ENCODE assay signal across 21 cellular contexts in the genomic region with DNA sequence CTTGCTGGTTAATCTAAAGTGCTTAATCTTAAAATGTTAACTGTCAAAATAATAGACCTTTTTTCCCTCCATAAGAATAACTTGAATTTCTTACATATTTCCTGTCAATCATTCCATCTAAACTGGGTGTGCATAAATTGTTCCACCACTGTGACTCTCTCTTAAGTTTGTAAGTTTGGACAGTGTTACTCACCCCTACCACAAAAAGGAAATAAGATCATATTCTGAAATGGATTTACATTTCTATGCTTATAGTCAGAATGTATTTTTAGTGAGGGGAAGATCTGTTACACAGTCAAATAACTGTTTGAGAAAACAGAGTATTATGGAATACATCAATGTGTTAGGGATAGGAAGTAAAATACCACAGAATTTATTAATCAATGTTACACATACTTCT.
A peak's percentile ranks its signal among the peaks of the same experiment; 100 is the strongest.
DNase-seq lines count a peak whose midpoint lies in the region; ATAC-seq, FAIRE-seq and TF ChIP-seq lines count a peak whose summit lies in the region.
"Had no signal": no experiment of that assay in that cellular context is flagged by ENCODE, and none has a peak within 500 bp of the region (broad histone marks: within the 10 kb centered on the region; RNA-seq: fewer than 3 reads in every experiment).

No MANE protein-coding gene starts in this region.

- H3K9me3 Mint-ChIP-seq in activated T-cell treated with anti-CD3 and anti-CD28 coated beads, Interleukin-2, amount 50 U/mL, for 4 hours: no peaks in the 10 kb centered on the region
- no peaks in the 10 kb centered on the region for H3K9me3 Mint-ChIP-seq in stimulated activated effector memory CD8-positive, alpha-beta T cell treated with anti-CD3 and anti-CD28 coated beads, Interleukin-12 subunit alpha, Interleukin-12 subunit beta, amount 100 ng/mL, for 72 hours
- no peaks in the 10 kb centered on the region for H3K9me3 Mint-ChIP-seq in effector memory CD8-positive, alpha-beta T cell
- H3K9me3 Mint-ChIP-seq: activated CD4-positive, alpha-beta T cell treated with anti-CD3 and anti-CD28 coated beads, Interleukin-2, amount 10 ng/mL, durations not matched to agents 7 days and 5 days had no signal

- H3K4me1 ChIP-seq in endothelial cell of umbilical vein (ENCODE audit: control insufficient read depth, extremely low read depth, insufficient read depth, low read length) (peaks cover 22% of the 10 kb centered on the region), small intestine (ENCODE audit: control insufficient read depth in 2 of 2, insufficient read depth in 1 of 2, low read depth in 1 of 2, low read length in 1 of 2) (no peaks in the 10 kb centered on the region)
- H3K4me1 ChIP-seq: colonic mucosa, esophagus muscularis mucosa, left lung, upper lobe of right lung had no signal

- no peak overlapping the region for H2AFZ ChIP-seq in endothelial cell of umbilical vein (ENCODE audit: low read depth, low read length)

- no peaks in the 10 kb centered on the region for H3K9me1 ChIP-seq in endothelial cell of umbilical vein (replicated peaks; ENCODE audit: control insufficient read depth, extremely low read depth, insufficient read depth, low read length)

- no peaks in the 10 kb centered on the region for H3K27me3 ChIP-seq in endothelial cell of umbilical vein (ENCODE audit: control insufficient read depth in 2 of 2, insufficient read depth in 2 of 2, low read length in 2 of 2)
- no peaks in the 10 kb centered on the region for H3K27me3 ChIP-seq in small intestine (ENCODE audit: control insufficient read depth in 2 of 2, insufficient read depth in 2 of 2, low read length in 2 of 2)
- H3K27me3 ChIP-seq: colonic mucosa, left lung, upper lobe of right lung had no signal

- H3K79me2 ChIP-seq in endothelial cell of umbilical vein (ENCODE audit: control insufficient read depth, insufficient read depth, low read length): peaks cover 15% of the 10 kb centered on the region

- no peaks in the 10 kb centered on the region for H3K36me3 Mint-ChIP-seq in activated T-cell treated with anti-CD3 and anti-CD28 coated beads, Interleukin-2, amount 50 U/mL, for 4 hours (ENCODE audit: insufficient read depth)
- no peaks in the 10 kb centered on the region for H3K36me3 Mint-ChIP-seq in stimulated activated effector memory CD8-positive, alpha-beta T cell treated with anti-CD3 and anti-CD28 coated beads, Interleukin-12 subunit alpha, Interleukin-12 subunit beta, amount 100 ng/mL, for 72 hours
- H3K36me3 Mint-ChIP-seq in effector memory CD8-positive, alpha-beta T cell (ENCODE audit: insufficient read depth): no peaks in the 10 kb centered on the region
- H3K36me3 Mint-ChIP-seq: CD4-positive, CD25-positive, alpha-beta regulatory T cell had no signal

- dilution Hi-C loops in endothelial cell of umbilical vein (cut with MboI; ENCODE audit: extremely low pct_ligation_motif_present, low sequenced_read_pairs): no loop called here

- peak; percentile 40 to 50 for ATAC-seq in activated T-cell treated with anti-CD3 and anti-CD28 coated beads, Interleukin-2, amount 50 U/mL, for 4 hours
- peak; percentile 85 for ATAC-seq in stimulated activated effector memory CD8-positive, alpha-beta T cell treated with anti-CD3 and anti-CD28 coated beads, Interleukin-12 subunit alpha, Interleukin-12 subunit beta, amount 100 ng/mL, for 72 hours
- ATAC-seq in effector memory CD8-positive, alpha-beta T cell (replicated peaks): no peak
- ATAC-seq: K562, left lung, upper lobe of right lung had no signal

- H3K4me2 ChIP-seq in endothelial cell of umbilical vein (ENCODE audit: insufficient read depth, low read length): peak overlapping the region; percentile 87
- H3K4me2 ChIP-seq: smooth muscle cell had no signal

- H3K4me3 Mint-ChIP-seq in activated T-cell treated with anti-CD3 and anti-CD28 coated beads, Interleukin-2, amount 50 U/mL, for 4 hours: no peak overlapping the region
- H3K4me3 Mint-ChIP-seq in stimulated activated effector memory CD8-positive, alpha-beta T cell treated with anti-CD3 and anti-CD28 coated beads, Interleukin-12 subunit alpha, Interleukin-12 subunit beta, amount 100 ng/mL, for 72 hours: no peak overlapping the region
- no peak overlapping the region for H3K4me3 Mint-ChIP-seq in effector memory CD8-positive, alpha-beta T cell
- H3K4me3 Mint-ChIP-seq: activated CD4-positive, alpha-beta T cell treated with anti-CD3 and anti-CD28 coated beads, Interleukin-2, amount 10 ng/mL, durations not matched to agents 7 days and 5 days; CD4-positive, CD25-positive, alpha-beta regulatory T cell had no signal

- peaks cover 6% of the 10 kb centered on the region for H3K27me3 Mint-ChIP-seq in activated T-cell treated with anti-CD3 and anti-CD28 coated beads, Interleukin-2, amount 50 U/mL, for 4 hours (ENCODE audit: low read depth)
- H3K27me3 Mint-ChIP-seq in effector memory CD8-positive, alpha-beta T cell: peaks cover 0 to 13% of the 10 kb centered on the region in 2 donors

- TF ChIP-seq POLR2A in endothelial cell of umbilical vein (IDR thresholded peaks at IDR 0.05; ENCODE audit: low read depth, low read length): no peak

- peaks cover 4% of the 10 kb centered on the region for H3K4me1 Mint-ChIP-seq in activated T-cell treated with anti-CD3 and anti-CD28 coated beads, Interleukin-2, amount 50 U/mL, for 4 hours (ENCODE audit: low read depth)
- no peaks in the 10 kb centered on the region for H3K4me1 Mint-ChIP-seq in stimulated activated effector memory CD8-positive, alpha-beta T cell treated with anti-CD3 and anti-CD28 coated beads, Interleukin-12 subunit alpha, Interleukin-12 subunit beta, amount 100 ng/mL, for 72 hours
- no peaks in the 10 kb centered on the region for H3K4me1 Mint-ChIP-seq in effector memory CD8-positive, alpha-beta T cell (ENCODE audit: low read depth in 2 of 2)
- H3K4me1 Mint-ChIP-seq: activated CD4-positive, alpha-beta T cell treated with anti-CD3 and anti-CD28 coated beads, Interleukin-2, amount 10 ng/mL, durations not matched to agents 7 days and 5 days; CD4-positive, CD25-positive, alpha-beta regulatory T cell had no signal

- H3K36me3 ChIP-seq in endothelial cell of umbilical vein (ENCODE audit: control insufficient read depth in 2 of 2, extremely low read depth in 1 of 2, insufficient read depth in 2 of 2, low read length in 2 of 2): no peaks in the 10 kb centered on the region
- H3K36me3 ChIP-seq in small intestine (ENCODE audit: control insufficient read depth in 2 of 2, insufficient read depth in 2 of 2, low read length in 2 of 2): no peaks in the 10 kb centered on the region
- H3K36me3 ChIP-seq: colonic mucosa, esophagus muscularis mucosa, left lung, upper lobe of right lung had no signal

- CTCF ChIA-PET in endothelial cell of umbilical vein (lab: Charles Lee): interaction anchor here (0.8 to 2.0 kb wide), 4 partner anchors 9 to 25 kb away, joined by 3 to 5 read pairs (median 4); no protein-coding TSS in a partner anchor

- TF ChIP-seq CTCF in endothelial cell of umbilical vein (IDR thresholded peaks at IDR 0.05; ENCODE audit: extremely low read depth in 1 of 2, insufficient read depth in 1 of 2, low read depth in 1 of 2, low read length in 2 of 2): no peak

- no TSS peak for BruUV-seq in endothelial cell of umbilical vein (replicated peaks; lab: Mats Ljungman, UMichigan)

- H3K4me3 ChIP-seq in endothelial cell of umbilical vein (replicated peaks in 1 of 3; ENCODE audit: insufficient read depth in 1 of 3, low read depth in 1 of 3, low read length in 3 of 3) (no peak overlapping the region), small intestine (ENCODE audit: low read depth in 1 of 2, low read length in 2 of 2) (no peak overlapping the region)
- H3K4me3 ChIP-seq: colonic mucosa, esophagus muscularis mucosa, K562, left lung, smooth muscle cell, upper lobe of right lung had no signal

- H4K20me1 ChIP-seq in endothelial cell of umbilical vein (replicated peaks; ENCODE audit: control insufficient read depth, extremely low read depth, insufficient read depth, low read length): no peaks in the 10 kb centered on the region

- FAIRE-seq in RCC 7860 (lab: Jason Lieb, UNC) (no peak), endothelial cell of umbilical vein (lab: Jason Lieb, UNC) (peak; percentile 31), small intestine (lab: Jason Lieb, UNC) (no peak)
- FAIRE-seq: H1, K562 had no signal

- peak overlapping the region; percentile 54 for H3K9ac ChIP-seq in endothelial cell of umbilical vein (replicated peaks; ENCODE audit: extremely low read depth, insufficient read depth, low read length)

- POLR2A ChIA-PET in endothelial cell of umbilical vein (lab: Charles Lee): no interaction called here

- H3K9me3 ChIP-seq in endothelial cell of umbilical vein (replicated peaks; ENCODE audit: control insufficient read depth, insufficient read depth, low read length) (no peaks in the 10 kb centered on the region), small intestine (ENCODE audit: control insufficient read depth, low read depth) (no peaks in the 10 kb centered on the region)
- H3K9me3 ChIP-seq: colonic mucosa, esophagus muscularis mucosa, left lung, upper lobe of right lung had no signal

- intact Hi-C loops in endothelial cell of umbilical vein (cut with micrococcal nuclease): no loop called here

- H3K27ac ChIP-seq in endothelial cell of umbilical vein (ENCODE audit: insufficient read depth, low read depth, low read length) (peak overlapping the region; percentile 76), small intestine (ENCODE audit: low read depth in 1 of 2, low read length in 1 of 2) (no peak overlapping the region)
- H3K27ac ChIP-seq: colonic mucosa, esophagus muscularis mucosa, left lung, upper lobe of right lung had no signal

- no peak for DNase-seq in activated T-cell treated with anti-CD3 and anti-CD28 coated beads, Interleukin-2, amount 50 U/mL, for 4 hours
- DNase-seq in activated T-cell treated with anti-CD3 and anti-CD28 coated beads, Interleukin-2, amount 50 U/mL, for 1 hour: no peak
- DNase-seq in RCC 7860 (ENCODE audit: low spot score) (peak; percentile 45), endothelial cell of umbilical vein (ENCODE audit: low read depth, low spot score) (peak; percentile 62), small intestine (no peak)
- DNase-seq in stimulated activated effector memory CD8-positive, alpha-beta T cell treated with anti-CD3 and anti-CD28 coated beads, Interleukin-12 subunit alpha, Interleukin-12 subunit beta, amount 100 ng/mL, for 72 hours (ENCODE audit: low spot score in 2 of 2): no peak
- DNase-seq in activated CD8-positive, alpha-beta memory T cell treated with anti-CD3 and anti-CD28 coated beads for 24 hours: no peak
- no peak for DNase-seq in effector memory CD8-positive, alpha-beta T cell
- DNase-seq: activated CD4-positive, alpha-beta T cell treated with anti-CD3 and anti-CD28 coated beads, Interleukin-2, amount 10 ng/mL, durations not matched to agents 7 days and 5 days; amygdala; CD4-positive, CD25-positive, alpha-beta regulatory T cell; colonic mucosa; left lung; NCI-H1417; SIG-M5; T1000; upper lobe of right lung had no signal

- no peak overlapping the region for H3K27ac Mint-ChIP-seq in stimulated activated effector memory CD8-positive, alpha-beta T cell treated with anti-CD3 and anti-CD28 coated beads, Interleukin-12 subunit alpha, Interleukin-12 subunit beta, amount 100 ng/mL, for 72 hours
- no peak overlapping the region for H3K27ac Mint-ChIP-seq in effector memory CD8-positive, alpha-beta T cell
- H3K27ac Mint-ChIP-seq: activated CD4-positive, alpha-beta T cell treated with anti-CD3 and anti-CD28 coated beads, Interleukin-2, amount 10 ng/mL, durations not matched to agents 7 days and 5 days; CD4-positive, CD25-positive, alpha-beta regulatory T cell had no signal

Comparison
In these comparisons a context has a peak if more than half of its experiments do, and no peak if none do; other contexts are left out.
1. DNase-seq: peak in RCC 7860 (single experiment) and endothelial cell of umbilical vein (single experiment); none in activated T-cell treated with anti-CD3 and anti-CD28 coated beads, Interleukin-2, amount 50 U/mL, for 4 hours (single experiment), activated T-cell treated with anti-CD3 and anti-CD28 coated beads, Interleukin-2, amount 50 U/mL, for 1 hour (single experiment), stimulated activated effector memory CD8-positive, alpha-beta T cell treated with anti-CD3 and anti-CD28 coated beads, Interleukin-12 subunit alpha, Interleukin-12 subunit beta, amount 100 ng/mL, for 72 hours (0 of 2), activated CD8-positive, alpha-beta memory T cell treated with anti-CD3 and anti-CD28 coated beads for 24 hours (single experiment), small intestine (single experiment) and effector memory CD8-positive, alpha-beta T cell (0 of 3).